ENCODE assay signal across 8 cellular contexts in genomic region chr3:134364936-134365765, GRCh38. TPM values are rescaled to one million over a fixed set of nuclear protein-coding genes. Genes with fewer than 3 reads are reported as not detected.
DNase-seq lines count a peak whose midpoint lies in the region; ATAC-seq and TF ChIP-seq lines count a peak whose summit lies in the region.

No MANE protein-coding gene starts in this region.

- no peaks in the 10 kb centered on the region for H3K27me3 ChIP-seq in Peyer's patch
- no peaks in the 10 kb centered on the region for H3K27me3 ChIP-seq in esophagus squamous epithelium
- no peaks in the 10 kb centered on the region for H3K27me3 ChIP-seq in sigmoid colon

- DNase-seq in GM20000 (ENCODE audit: low spot score), result peak; percentile 27
- DNase-seq in Peyer's patch, result peak in 2 of 3 donors; percentile 40 to 47
- no peak for DNase-seq in esophagus squamous epithelium (lab: John Stamatoyannopoulos, UW)
- DNase-seq in sigmoid colon, result peak; percentile 58
- no peak for DNase-seq in stimulated activated CD4-positive, alpha-beta T cell treated with anti-CD3 and anti-CD28 coated beads, Interleukin-4, amount 100 ng/mL, for 24 hours
- DNase-seq in NCI-H1105 treated with DMSO at 0.1 percent for 48 hours (lab: John Stamatoyannopoulos, UW), result no peak
- no peak for DNase-seq in OCI-M2 (lab: John Stamatoyannopoulos, UW; ENCODE audit: unreplicated experiment)

- peak overlapping the region; percentile 51 to 87 (median 73) for H3K27ac ChIP-seq in Peyer's patch
- H3K27ac ChIP-seq in esophagus squamous epithelium, result peak overlapping the region; percentile 82 to 100 (median 92)
- H3K27ac ChIP-seq in sigmoid colon, result peak overlapping the region; percentile 98 to 100 (median 100)

- H3K9me3 ChIP-seq in Peyer's patch (no peaks in the 10 kb centered on the region), esophagus squamous epithelium (no peaks in the 10 kb centered on the region), sigmoid colon (no peaks in the 10 kb centered on the region)

- H3K4me1 ChIP-seq in Peyer's patch, result peaks cover 0 to 69% (median 7%) of the 10 kb centered on the region in 4 donors
- H3K4me1 ChIP-seq in esophagus squamous epithelium, result peaks cover 35 to 100% (median 85%) of the 10 kb centered on the region in 3 donors
- H3K4me1 ChIP-seq in sigmoid colon, result peaks cover 0 to 100% (median 98%) of the 10 kb centered on the region in 4 donors

- TF ChIP-seq CTCF in GM20000 (IDR thresholded peaks at IDR 0.05; ENCODE audit: extremely low read depth, missing control alignments), result no peak
- no peak for TF ChIP-seq CTCF in Peyer's patch (IDR thresholded peaks at IDR 0.05)
- TF ChIP-seq CTCF in esophagus squamous epithelium (IDR thresholded peaks at IDR 0.05), result no peak
- TF ChIP-seq CTCF in sigmoid colon (IDR thresholded peaks at IDR 0.05), result no peak

- 46 to 56% methylated on average over 8 of the region's 8 CpGs for WGBS in esophagus squamous epithelium, 2 donors
- WGBS in sigmoid colon, 2 donors, result 53 to 76% methylated on average over 8 of the region's 8 CpGs

- intact Hi-C loops in esophagus squamous epithelium (cut with DNase I), result loop anchor here (5.0 kb wide), 1 partner anchor 53 kb away; no protein-coding TSS in a partner anchor
- intact Hi-C loops in sigmoid colon (cut with DNase I), result loop anchor here (5.0 to 10.0 kb wide), 2 partner anchors 790 to 1703 kb away; partner anchors contain the start of genes CDV3 and UBA5

- ATAC-seq in GM21786 (IDR thresholded peaks at IDR 0.05; ENCODE audit: unreplicated experiment), result no peak

- H3K4me3 ChIP-seq in Peyer's patch, result peak overlapping the region in 1 of 4 donors; percentile 41
- H3K4me3 ChIP-seq in esophagus squamous epithelium, result peak overlapping the region in 3 of 4 donors; percentile 24 to 58 (median 37)
- no peak overlapping the region for H3K4me3 ChIP-seq in sigmoid colon

- H3K36me3 ChIP-seq in Peyer's patch (peaks cover 0 to 79% (median 0%) of the 10 kb centered on the region in 3 donors), esophagus squamous epithelium (peaks cover 47 to 92% (median 67%) of the 10 kb centered on the region in 3 donors), sigmoid colon (peaks cover 11 to 88% (median 60%) of the 10 kb centered on the region in 4 donors)

- no peak for TF ChIP-seq POLR2A in Peyer's patch (IDR thresholded peaks at IDR 0.05)
- TF ChIP-seq POLR2A in esophagus squamous epithelium (IDR thresholded peaks at IDR 0.05), result no peak
- TF ChIP-seq POLR2A in sigmoid colon (IDR thresholded peaks at IDR 0.05), result no peak

- TF ChIP-seq EP300 in sigmoid colon (IDR thresholded peaks at IDR 0.05), result no peak

RNA-seq across cellular contexts. Expression of gene AMOTL2, which starts 9.1 kb away (rescaled TPM):
- total RNA-seq in Peyer's patch (10 to 100 TPM; 20.3 to 72.8 (median 31.6) TPM), esophagus squamous epithelium (10 to 100 TPM; 54.5 to 99.0 (median 59.1) TPM), sigmoid colon (100 to 1,000 TPM in 1 of 4 donors, 10 to 100 TPM in 3; 43.5 to 112 (median 47.6) TPM)
- 10 to 100 TPM in 1 of 3 donors, 1 to 10 TPM in 2; 1.6 to 13.8 (median 9.9) TPM for polyA plus RNA-seq in sigmoid colon

Comparison
In these comparisons a context has a peak if more than half of its experiments do, and no peak if none do; other contexts are left out.
1. DNase-seq: peak in GM20000 (single experiment), Peyer's patch (2 of 3) and sigmoid colon (single experiment); none in esophagus squamous epithelium (single experiment), stimulated activated CD4-positive, alpha-beta T cell treated with anti-CD3 and anti-CD28 coated beads, Interleukin-4, amount 100 ng/mL, for 24 hours (single experiment), NCI-H1105 treated with DMSO at 0.1 percent for 48 hours (single experiment) and OCI-M2 (single experiment).
2. H3K4me3 ChIP-seq: peak in esophagus squamous epithelium (3 of 4); none in sigmoid colon (0 of 4).
3. Peak in every context shown above with its lines, with median percentiles within 50 percentile points of each other: H3K27ac ChIP-seq.